1 cellular context compared by ENCODE assay signal in the genomic region with DNA sequence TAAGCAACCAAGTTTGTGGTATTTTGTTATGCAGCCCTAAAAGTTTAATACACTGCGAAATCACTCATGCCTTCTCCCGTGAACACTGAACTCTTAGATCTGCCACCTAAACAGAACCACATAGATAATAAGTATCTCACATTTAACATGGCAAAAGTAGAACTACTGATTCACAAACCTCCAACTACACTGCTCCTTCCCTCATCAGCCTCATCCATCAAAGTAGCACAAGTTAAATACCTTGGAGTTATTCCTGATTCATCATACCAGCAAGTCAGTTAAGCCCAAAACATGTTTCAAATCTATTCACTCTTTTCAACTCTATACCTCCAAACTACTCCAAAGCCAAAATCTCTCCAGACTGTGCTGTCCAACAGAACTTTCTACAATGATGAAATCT.
TF ChIP-seq lines count a peak whose summit lies in the region.

No MANE protein-coding gene starts in this region.

TF ChIP-seq in IMR-90, 13 proteins besides CTCF, POLR2A, EP300 and RAD21 (continued from another document):
- TF ChIP-seq CEBPB (IDR thresholded peaks at IDR 0.05; ENCODE audit: low read depth, low read length) (no peak), SMC3 (IDR thresholded peaks at IDR 0.05; ENCODE audit: low read depth, low read length) (no peak), MAZ (IDR thresholded peaks at IDR 0.05; ENCODE audit: borderline replicate concordance, low read depth, low read length) (no peak), RFX5 (IDR thresholded peaks at IDR 0.05; ENCODE audit: low read depth, low read length) (no peak), BHLHE40 (IDR thresholded peaks at IDR 0.05; ENCODE audit: low read depth, low read length) (no peak), MXI1 (IDR thresholded peaks at IDR 0.05; ENCODE audit: borderline replicate concordance, low read depth, low read length) (no peak), ELK1 (IDR thresholded peaks at IDR 0.05; ENCODE audit: borderline replicate concordance, low read depth, low read length) (no peak), CHD1 (IDR thresholded peaks at IDR 0.05; ENCODE audit: low read depth, low read length) (no peak), FOS (IDR thresholded peaks at IDR 0.05; ENCODE audit: low read depth, low read length) (no peak), MAFK (IDR thresholded peaks at IDR 0.05; ENCODE audit: low read depth, low read length) (no peak), RCOR1 (IDR thresholded peaks at IDR 0.05; ENCODE audit: insufficient replicate concordance, low read length) (no peak)
